Comparison of ENCODE assay signal across 8 cellular contexts in genomic region chr2:223066721-223067120, GRCh38. TPM values are rescaled to one million over a fixed set of nuclear protein-coding genes. Genes with fewer than 3 reads are reported as not detected.
"Had no signal": no experiment of that assay in that cellular context is flagged by ENCODE, and none has a peak within 500 bp of the region (broad histone marks: within the 10 kb centered on the region; RNA-seq: fewer than 3 reads in every experiment).

No MANE protein-coding gene starts in this region.

- FAIRE-seq: HepG2, HTR-8/SVneo had no signal

- H3K27me3 Mint-ChIP-seq: IgD-negative memory B cell had no signal

- DNase-seq: IMR-90, KBM-7 had no signal

- ATAC-seq: HepG2 had no signal

- H3K27ac ChIP-seq: HL-60 had no signal

- H3K27ac Mint-ChIP-seq: IgD-negative memory B cell had no signal

- H3K36me3 Mint-ChIP-seq: IgD-negative memory B cell had no signal

- H3K4me1 Mint-ChIP-seq: IgD-negative memory B cell had no signal

- H3K4me3 Mint-ChIP-seq: IgD-negative memory B cell had no signal

RNA-seq across cellular contexts. Expression of gene KCNE4, which starts 14.7 kb away (rescaled TPM):
- total RNA-seq: HepG2, HT-29, HT1080 had no signal
- polyA plus RNA-seq: HepG2, IgD-negative memory B cell had no signal
